In the genomic region with DNA sequence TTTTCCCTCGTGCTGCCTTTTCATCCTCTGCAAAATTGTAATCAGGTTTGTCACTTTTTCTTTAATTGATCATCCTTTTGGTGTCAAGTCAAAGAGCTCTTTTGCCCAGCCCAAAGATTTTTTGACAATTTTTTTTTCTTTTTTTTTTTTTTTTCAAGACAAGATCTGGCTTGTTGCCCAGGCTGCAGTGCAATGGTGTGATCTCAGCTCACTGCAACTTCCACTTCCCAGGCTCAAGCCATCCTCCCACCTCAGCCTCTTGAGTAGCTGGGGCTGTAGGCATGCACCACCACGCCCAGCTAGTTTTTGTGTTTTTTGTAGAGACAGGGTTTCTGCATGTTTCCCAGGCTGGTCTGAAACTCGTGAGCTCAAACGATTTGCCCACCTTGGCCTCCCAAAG, we compare ENCODE assay signal across 9 cellular contexts. TPM values are rescaled to one million over a fixed set of nuclear protein-coding genes. Genes with fewer than 3 reads are reported as not detected.
A peak's percentile ranks its signal among the peaks of the same experiment; 100 is the strongest.
DNase-seq lines count a peak whose midpoint lies in the region; ATAC-seq and TF ChIP-seq lines count a peak whose summit lies in the region.
"Had no signal": no experiment of that assay in that cellular context is flagged by ENCODE, and none has a peak within 500 bp of the region (broad histone marks: within the 10 kb centered on the region; RNA-seq: fewer than 3 reads in every experiment).

No MANE protein-coding gene starts in this region.

- peak overlapping the region; percentile 92 for H3K27ac ChIP-seq in DOHH2 (ENCODE audit: low read depth, low read length)
- no peak overlapping the region for H3K27ac ChIP-seq in IMR-90 (ENCODE audit: insufficient read depth, low read length)
- no peak overlapping the region for H3K27ac ChIP-seq in adrenal gland
- H3K27ac ChIP-seq: pancreas had no signal

- peaks cover 72% of the 10 kb centered on the region for H3K4me1 ChIP-seq in DOHH2 (ENCODE audit: control insufficient read depth, low read length)
- H3K4me1 ChIP-seq in IMR-90 (ENCODE audit: control insufficient read depth, insufficient read depth, low read length): no peaks in the 10 kb centered on the region
- no peaks in the 10 kb centered on the region for H3K4me1 ChIP-seq in adrenal gland (replicated peaks in 1 of 2)
- H3K4me1 ChIP-seq: pancreas had no signal

- H3K4me2 ChIP-seq in DOHH2 (ENCODE audit: low read length) (peak overlapping the region; percentile 47), IMR-90 (ENCODE audit: low read depth, low read length) (no peak overlapping the region)

- no peak overlapping the region for H3K9ac ChIP-seq in IMR-90 (ENCODE audit: low read depth, low read length)

- H3F3A ChIP-seq in DOHH2 (ENCODE audit: control insufficient read depth, insufficient read depth): peaks cover 24% of the 10 kb centered on the region

- peak overlapping the region; percentile 62 for H2BK5ac ChIP-seq in IMR-90 (ENCODE audit: low read depth, low read length, poor library complexity, severe bottlenecking)

- no peak overlapping the region for H4K5ac ChIP-seq in IMR-90 (ENCODE audit: low read depth, low read length)

- no peak overlapping the region for H2BK20ac ChIP-seq in IMR-90 (ENCODE audit: low read depth, low read length)

- no peaks in the 10 kb centered on the region for H3K4me1 Mint-ChIP-seq in WTC11
- H3K4me1 Mint-ChIP-seq in naive thymus-derived CD8-positive, alpha-beta T cell: peaks cover 3 to 18% (median 9%) of the 10 kb centered on the region in 4 donors
- peaks cover 5% of the 10 kb centered on the region for H3K4me1 Mint-ChIP-seq in activated CD4-positive, alpha-beta memory T cell treated with anti-CD3 and anti-CD28 coated beads for 36 hours (ENCODE audit: low read depth)

- peaks cover 31% of the 10 kb centered on the region for H3K79me2 ChIP-seq in DOHH2 (ENCODE audit: control insufficient read depth, low read length)

- no peak for TF ChIP-seq CTCF in DOHH2 (IDR thresholded peaks at IDR 0.05; ENCODE audit: low read depth, low read length, poor library complexity, severe bottlenecking)
- TF ChIP-seq CTCF in IMR-90 (conservative IDR thresholded peaks at IDR 0.05; ENCODE audit: low read depth, low read length): no peak
- no peak for TF ChIP-seq CTCF in adrenal gland (IDR thresholded peaks at IDR 0.05)
- no peak for TF ChIP-seq CTCF in WTC11 (IDR thresholded peaks at IDR 0.05)
- no peak for TF ChIP-seq CTCF in omental fat pad (IDR thresholded peaks at IDR 0.05)

- no peak overlapping the region for H2BK15ac ChIP-seq in IMR-90 (ENCODE audit: low read depth, low read length)

- no peaks in the 10 kb centered on the region for H3K9me3 Mint-ChIP-seq in WTC11
- H3K9me3 Mint-ChIP-seq in naive thymus-derived CD8-positive, alpha-beta T cell: no peaks in the 10 kb centered on the region
- no peaks in the 10 kb centered on the region for H3K9me3 Mint-ChIP-seq in activated CD4-positive, alpha-beta memory T cell treated with anti-CD3 and anti-CD28 coated beads for 36 hours

- no peak overlapping the region for H2AK9ac ChIP-seq in IMR-90 (replicated peaks; ENCODE audit: low read depth, low read length, poor library complexity)

- DNase-seq in IMR-90 (peak; percentile 60), adrenal gland (peak in 6 of 7 donors; percentile 24 to 57 (median 52)), left colon (peak; percentile 29 to 36), WTC11 (ENCODE audit: low spot score) (no peak), omental fat pad (ENCODE audit: low spot score) (no peak)
- no peak for DNase-seq in naive thymus-derived CD8-positive, alpha-beta T cell
- no peak for DNase-seq in activated CD4-positive, alpha-beta memory T cell treated with anti-CD3 and anti-CD28 coated beads for 36 hours
- DNase-seq: pancreas had no signal

- peak overlapping the region in 1 of 2 experiments; percentile 34; a peak in 1 of 4 replicates for H4K8ac ChIP-seq in IMR-90 (ENCODE audit: low read depth in 2 of 2, low read length in 2 of 2)

- dilution Hi-C loops in IMR-90 (cut with HindIII; ENCODE audit: low sequenced_read_pairs, unreplicated experiment): no loop called here

- H3K23ac ChIP-seq in IMR-90 (ENCODE audit: low read depth, low read length): no peak overlapping the region

- no peak overlapping the region for H3K18ac ChIP-seq in IMR-90 (ENCODE audit: low read depth, low read length)

- H3K36me3 Mint-ChIP-seq in WTC11: peaks cover 37% of the 10 kb centered on the region
- H3K36me3 Mint-ChIP-seq in naive thymus-derived CD8-positive, alpha-beta T cell: peaks cover 0 to 74% (median 7%) of the 10 kb centered on the region in 3 donors
- H3K36me3 Mint-ChIP-seq in activated CD4-positive, alpha-beta memory T cell treated with anti-CD3 and anti-CD28 coated beads for 36 hours: peaks cover 23% of the 10 kb centered on the region

- no peak overlapping the region for H4K91ac ChIP-seq in IMR-90 (ENCODE audit: insufficient read depth, low read depth, low read length)

- peaks cover 3% of the 10 kb centered on the region; the same call in 1 of the 2 replicates for H3K9me1 ChIP-seq in IMR-90 (ENCODE audit: insufficient read depth, low read length)

- H3K27me3 Mint-ChIP-seq in WTC11 (ENCODE audit: low read depth): no peaks in the 10 kb centered on the region
- no peaks in the 10 kb centered on the region for H3K27me3 Mint-ChIP-seq in naive thymus-derived CD8-positive, alpha-beta T cell
- no peaks in the 10 kb centered on the region for H3K27me3 Mint-ChIP-seq in activated CD4-positive, alpha-beta memory T cell treated with anti-CD3 and anti-CD28 coated beads for 36 hours

- no peak overlapping the region for H2AFZ ChIP-seq in IMR-90 (replicated peaks; ENCODE audit: low read length, poor library complexity)

- CTCF ChIA-PET in IMR-90 (lab: Yijun Ruan, JAX): no interaction called here
- CTCF ChIA-PET in WTC11 (lab: Charles Lee): no interaction called here
- CTCF ChIA-PET in activated CD4-positive, alpha-beta memory T cell treated with anti-CD3 and anti-CD28 coated beads for 36 hours (lab: Charles Lee): no interaction called here

- H3K4ac ChIP-seq in IMR-90 (ENCODE audit: low read depth, low read length): peak overlapping the region; percentile 68

- in situ Hi-C loops in IMR-90 (cut with MboI; ENCODE audit: low sequenced_read_pairs): no loop called here

- ATAC-seq in IMR-90 (ENCODE audit: low read depth): peak; percentile 67
- ATAC-seq in left colon: peak; percentile 64
- no peak for ATAC-seq in WTC11
- ATAC-seq in omental fat pad (ENCODE audit: low FRiP score): no peak
- no peak for ATAC-seq in naive thymus-derived CD8-positive, alpha-beta T cell

- BruUV-seq in IMR-90 (replicated peaks; lab: Mats Ljungman, UMichigan): no TSS peak

- H3K36me3 ChIP-seq in DOHH2 (ENCODE audit: control insufficient read depth, low read length) (peaks cover 66% of the 10 kb centered on the region), IMR-90 (ENCODE audit: control insufficient read depth, insufficient read depth, low read length) (peaks cover 20% of the 10 kb centered on the region), adrenal gland (replicated peaks in 1 of 2) (peaks cover 0 to 32% of the 10 kb centered on the region in 2 donors)

- WGBS in IMR-90 (ENCODE audit: extremely low coverage in 2 of 2, insufficient read length in 1 of 2), 2 experiments: no CpG with 5 or more reads among the region's 4 CpGs
- 82 to 92% (median 86%) methylated on average over 4 of the region's 4 CpGs for WGBS in adrenal gland, 4 donors

- H3K9me3 ChIP-seq in DOHH2 (ENCODE audit: control insufficient read depth, insufficient read depth, low read length) (no peaks in the 10 kb centered on the region), IMR-90 (ENCODE audit: control insufficient read depth, insufficient read depth, low read length) (no peaks in the 10 kb centered on the region), adrenal gland (replicated peaks in 1 of 3) (no peaks in the 10 kb centered on the region)
- H3K9me3 ChIP-seq: pancreas had no signal

- H3K9me2 ChIP-seq in DOHH2 (replicated peaks; ENCODE audit: control insufficient read depth, low read length): no peaks in the 10 kb centered on the region

- no peak overlapping the region for H3K56ac ChIP-seq in IMR-90 (ENCODE audit: extremely low read depth, insufficient read depth, low read length)

- POLR2A ChIA-PET in IMR-90 (lab: Charles Lee; ENCODE audit: unreplicated experiment): no interaction called here
- POLR2A ChIA-PET in WTC11 (lab: Charles Lee): no interaction called here
- POLR2A ChIA-PET in naive thymus-derived CD8-positive, alpha-beta T cell (lab: Charles Lee): interaction anchor here (0.6 to 0.7 kb wide), 2 partner anchors 62 to 128 kb away, joined by 3 read pairs; no protein-coding TSS in a partner anchor
- POLR2A ChIA-PET in activated CD4-positive, alpha-beta memory T cell treated with anti-CD3 and anti-CD28 coated beads for 36 hours (lab: Charles Lee): no interaction called here

- H3K4me3 ChIP-seq in DOHH2 (ENCODE audit: low read length) (peak overlapping the region; percentile 34), IMR-90 (ENCODE audit: insufficient read depth, low read depth, low read length) (no peak overlapping the region), adrenal gland (no peak overlapping the region)
- H3K4me3 ChIP-seq: pancreas had no signal

- H3K79me1 ChIP-seq in IMR-90 (ENCODE audit: low read depth in 1 of 2, low read length in 2 of 2): peaks cover 8 to 18% of the 10 kb centered on the region in 2 experiments

- no peaks in the 10 kb centered on the region for H4K20me1 ChIP-seq in DOHH2 (ENCODE audit: control insufficient read depth, insufficient read depth, low read depth, low read length)
- no peaks in the 10 kb centered on the region for H4K20me1 ChIP-seq in IMR-90 (ENCODE audit: insufficient read depth, low read length)

- H2BK120ac ChIP-seq in IMR-90 (ENCODE audit: low read depth, low read length): no peak overlapping the region

- no peak overlapping the region; the same call in 1 of the 2 replicates for H3K14ac ChIP-seq in IMR-90 (replicated peaks; ENCODE audit: low read depth, low read length)

- H3K27me3 ChIP-seq in DOHH2 (ENCODE audit: control insufficient read depth, low read length) (no peaks in the 10 kb centered on the region), IMR-90 (ENCODE audit: control insufficient read depth, insufficient read depth, low read length) (no peaks in the 10 kb centered on the region), adrenal gland (no peaks in the 10 kb centered on the region)
- H3K27me3 ChIP-seq: pancreas had no signal

- H3K4me3 Mint-ChIP-seq in WTC11: no peak overlapping the region
- H3K4me3 Mint-ChIP-seq in naive thymus-derived CD8-positive, alpha-beta T cell: no peak overlapping the region
- H3K4me3 Mint-ChIP-seq in activated CD4-positive, alpha-beta memory T cell treated with anti-CD3 and anti-CD28 coated beads for 36 hours: no peak overlapping the region

- no peak overlapping the region for H2AK5ac ChIP-seq in IMR-90 (ENCODE audit: low read depth, low read length)

- no peak overlapping the region for H3K27ac Mint-ChIP-seq in WTC11
- peak overlapping the region in 5 of 10 donors; percentile 4 to 70 (median 45) for H3K27ac Mint-ChIP-seq in naive thymus-derived CD8-positive, alpha-beta T cell
- H3K27ac Mint-ChIP-seq in activated CD4-positive, alpha-beta memory T cell treated with anti-CD3 and anti-CD28 coated beads for 36 hours: no peak overlapping the region

- TF ChIP-seq POLR2A in IMR-90 (IDR thresholded peaks at IDR 0.05; ENCODE audit: low read depth, low read length): no peak
- no peak for TF ChIP-seq POLR2A in adrenal gland (IDR thresholded peaks at IDR 0.05)

- intact Hi-C loops in IMR-90 (cut with micrococcal nuclease): loop anchor here (5.0 to 10.0 kb wide), 2 partner anchors 96 to 177 kb away; a partner anchor contains a TSS
- intact Hi-C loops in adrenal gland (cut with DNase I): no loop called here
- intact Hi-C loops in left colon (cut with DNase I, micrococcal nuclease): no loop called here
- intact Hi-C loops in activated CD4-positive, alpha-beta memory T cell treated with anti-CD3 and anti-CD28 coated beads for 36 hours (cut with micrococcal nuclease): no loop called here

- no peak for TF ChIP-seq RAD21 in IMR-90 (IDR thresholded peaks at IDR 0.05; ENCODE audit: low read length)

RNA-seq across cellular contexts. Expression of a gene that starts 36.7 kb away (rescaled TPM):
- total RNA-seq in IMR-90 (2012; rRNA removed): 65.6 and 114 TPM in 2 replicates
- polyA plus RNA-seq in IMR-90 (2012; rRNA removed): 46.3 and 59.8 TPM in 2 replicates
- polyA plus RNA-seq in IMR-90 (2012; cell fraction: cytosol; rRNA removed): 9.4 and 9.6 TPM in 2 replicates
- 5.2 and 38.2 TPM in 2 replicates for polyA plus RNA-seq in IMR-90 (2012; cell fraction: nucleus; rRNA removed; ENCODE audit: low replicate concordance)
- 10 to 100 TPM; 15.2 to 31.4 (median 22.8) TPM for total RNA-seq in adrenal gland
- polyA plus RNA-seq in adrenal gland: 10 to 100 TPM; 29.7 to 57.1 (median 33.5) TPM
- total RNA-seq in left colon: 10 to 100 TPM; 22.1 to 25.2 TPM
- total RNA-seq in WTC11 (2021): 50.4 to 62.7 TPM (median 51.7 TPM) in 3 replicates
- 10 to 100 TPM; 12.1 to 19.3 (median 15.5) TPM for total RNA-seq in omental fat pad
- total RNA-seq in naive thymus-derived CD8-positive, alpha-beta T cell: 10 to 100 TPM; 20.6 to 25.4 TPM
- polyA plus RNA-seq in naive thymus-derived CD8-positive, alpha-beta T cell: 10 to 100 TPM; 18.2 to 20.8 (median 19.4) TPM
- total RNA-seq in activated CD4-positive, alpha-beta memory T cell treated with anti-CD3 and anti-CD28 coated beads for 36 hours: 10 to 100 TPM; 36.2 to 41.2 TPM

Comparison
In these comparisons a context has a peak if more than half of its experiments do, and no peak if none do; other contexts are left out.
1. ATAC-seq: peak in IMR-90 (single experiment) and left colon (single experiment); none in WTC11 (single experiment), omental fat pad (single experiment) and naive thymus-derived CD8-positive, alpha-beta T cell (0 of 2).
2. DNase-seq: peak in IMR-90 (single experiment), adrenal gland (6 of 7) and left colon (2 of 2); none in WTC11 (single experiment), omental fat pad (single experiment), naive thymus-derived CD8-positive, alpha-beta T cell (0 of 10) and activated CD4-positive, alpha-beta memory T cell treated with anti-CD3 and anti-CD28 coated beads for 36 hours (single experiment).